ENCODE assay signal across 14 cellular contexts in genomic region chr10:101131962-101132635, GRCh38. TPM values are rescaled to one million over a fixed set of nuclear protein-coding genes. Genes with fewer than 3 reads are reported as not detected.
DNase-seq lines count a peak whose midpoint lies in the region; ATAC-seq, FAIRE-seq and TF ChIP-seq lines count a peak whose summit lies in the region.
"Had no signal": no experiment of that assay in that cellular context is flagged by ENCODE, and none has a peak within 500 bp of the region (broad histone marks: within the 10 kb centered on the region; RNA-seq: fewer than 3 reads in every experiment).

No MANE protein-coding gene starts in this region.

- POLR2A ChIA-PET in CD4-positive, alpha-beta T cell (lab: Charles Lee), result interaction anchor here (1.5 kb wide), 1 partner anchor 10 kb away, joined by 4 read pairs; no protein-coding TSS in a partner anchor
- POLR2A ChIA-PET in H1 (lab: Charles Lee; ENCODE audit: partially characterized antibody), result interaction anchor here (0.9 to 1.5 kb wide), 2 partner anchors 8 to 9 kb away, joined by 3 read pairs; no protein-coding TSS in a partner anchor

- intact Hi-C loops in CD4-positive, alpha-beta T cell (cut with DNase I, micrococcal nuclease), result no loop called here

- no peak for TF ChIP-seq RAD21 in H1 (IDR thresholded peaks at IDR 0.05 in 1 of 2, conservative IDR thresholded peaks at IDR 0.05 in 1 of 2; ENCODE audit: low read depth in 2 of 2, low read length in 2 of 2)

- peaks cover 93% of the 10 kb centered on the region for H3K27me3 Mint-ChIP-seq in CD4-positive, alpha-beta T cell
- H3K27me3 Mint-ChIP-seq in GM23338 (ENCODE audit: insufficient read depth, low read depth, poor library complexity), result peaks cover 97% of the 10 kb centered on the region
- peaks cover 90% of the 10 kb centered on the region for H3K27me3 Mint-ChIP-seq in neural progenitor cell (ENCODE audit: insufficient read depth, low read depth)

- no peak overlapping the region; the same call in 1 of the 2 replicates for H2BK12ac ChIP-seq in H1 (ENCODE audit: low read depth, low read length)

- H3F3A ChIP-seq in GM23338 (replicated peaks; ENCODE audit: low read depth) (peaks cover 21% of the 10 kb centered on the region), neural progenitor cell (ENCODE audit: low read depth) (peaks cover 17% of the 10 kb centered on the region)

- peak; percentile 16 for ATAC-seq in CD4-positive, alpha-beta T cell (ENCODE audit: poor library complexity)
- ATAC-seq in GM23338, result peak; percentile 3
- ATAC-seq in HG02973 (IDR thresholded peaks at IDR 0.05; ENCODE audit: unreplicated experiment), result no peak

- H4K20me1 ChIP-seq in GM23338 (replicated peaks; ENCODE audit: insufficient read depth) (peaks cover 22% of the 10 kb centered on the region), H1 (replicated peaks in 1 of 2; ENCODE audit: control insufficient read depth in 1 of 2, insufficient read depth in 2 of 2, low read length in 2 of 2) (peaks cover 34 to 39% of the 10 kb centered on the region in 2 experiments), neural progenitor cell (ENCODE audit: low read depth) (peaks cover 95% of the 10 kb centered on the region)

- H3K18ac ChIP-seq in H1 (ENCODE audit: extremely low read depth, low read length), result no peak overlapping the region

- TF ChIP-seq POLR2A in H1 (IDR thresholded peaks at IDR 0.05; ENCODE audit: control extremely low read depth in 1 of 2, low read depth in 2 of 2, low read length in 2 of 2), result no peak

- H2BK15ac ChIP-seq in H1 (ENCODE audit: low read length), result no peak overlapping the region

- 0 out of 2 replicates have a peak overlapping the region, but pooled peaks have one; percentile 21 for H2BK20ac ChIP-seq in H1 (ENCODE audit: low read length)

- H3K79me2 ChIP-seq in GM23338 (replicated peaks; ENCODE audit: insufficient read depth), result no peaks in the 10 kb centered on the region
- H3K79me2 ChIP-seq in H1 (ENCODE audit: control insufficient read depth in 1 of 2, insufficient read depth in 2 of 2, low read length in 2 of 2), result no peaks in the 10 kb centered on the region
- H3K79me2 ChIP-seq in neural progenitor cell (ENCODE audit: low read depth), result no peaks in the 10 kb centered on the region

- H3K9ac ChIP-seq in H1 (replicated peaks in 1 of 4; ENCODE audit: extremely low read depth in 1 of 4, low read depth in 3 of 4, low read length in 3 of 4), result no peak overlapping the region
- no peak overlapping the region for H3K9ac ChIP-seq in neural progenitor cell

- no peaks in the 10 kb centered on the region for H3K36me3 ChIP-seq in GM23338 (ENCODE audit: insufficient read depth)
- H3K36me3 ChIP-seq in H1 (ENCODE audit: control insufficient read depth in 2 of 4, insufficient read depth in 4 of 4, low read length in 3 of 4), result peaks cover 0 to 14% (median 0%) of the 10 kb centered on the region in 4 experiments; a peak in 1 of 8 replicates
- H3K36me3 ChIP-seq in neural progenitor cell, result no peaks in the 10 kb centered on the region
- H3K36me3 ChIP-seq in brain microvascular endothelial cell (replicated peaks), result no peaks in the 10 kb centered on the region

- peaks cover 37% of the 10 kb centered on the region for H3K4me1 Mint-ChIP-seq in CD4-positive, alpha-beta T cell (ENCODE audit: low read depth)
- H3K4me1 Mint-ChIP-seq in GM23338 (peaks cover 26% of the 10 kb centered on the region), neural progenitor cell (peaks cover 20% of the 10 kb centered on the region)

- H3K9me3 ChIP-seq in CD4-positive, alpha-beta T cell (ENCODE audit: control insufficient read depth, low read length), result no peaks in the 10 kb centered on the region
- H3K9me3 ChIP-seq in H1 (ENCODE audit: insufficient read depth in 2 of 2, low read depth in 1 of 2, low read length in 1 of 2) (no peaks in the 10 kb centered on the region), neural progenitor cell (ENCODE audit: low read depth) (no peaks in the 10 kb centered on the region)

- no peak overlapping the region for H3K56ac ChIP-seq in H1 (replicated peaks; ENCODE audit: insufficient read length, low read depth, low read length)

- no peaks in the 10 kb centered on the region for H3K9me3 Mint-ChIP-seq in CD4-positive, alpha-beta T cell
- H3K9me3 Mint-ChIP-seq in GM23338, result peaks cover 11% of the 10 kb centered on the region; the same call in 2 of the 3 replicates
- peaks cover 8% of the 10 kb centered on the region for H3K9me3 Mint-ChIP-seq in neural progenitor cell
- H3K9me3 Mint-ChIP-seq: natural killer cell had no signal

- H2BK5ac ChIP-seq in H1 (ENCODE audit: low read depth, low read length), result no peak overlapping the region

- H3K23me2 ChIP-seq in H1 (ENCODE audit: low read depth, low read length), result no peaks in the 10 kb centered on the region; the same call in 1 of the 2 replicates

- no peak for TF ChIP-seq EP300 in H1 (IDR thresholded peaks at IDR 0.05; ENCODE audit: borderline replicate concordance in 1 of 2, low read depth in 2 of 2, low read length in 2 of 2)

- no peak overlapping the region for H2AK5ac ChIP-seq in H1 (ENCODE audit: low read depth, low read length)

- H3K27ac Mint-ChIP-seq in CD4-positive, alpha-beta T cell, result no peak overlapping the region
- H3K27ac Mint-ChIP-seq in GM23338 (no peak overlapping the region), neural progenitor cell (no peak overlapping the region)
- H3K27ac Mint-ChIP-seq: natural killer cell had no signal

- H3K14ac ChIP-seq in H1 (ENCODE audit: insufficient read length), result no peak overlapping the region

- no peaks in the 10 kb centered on the region for H3K9me2 ChIP-seq in GM23338 (ENCODE audit: insufficient read depth)

- H2BK120ac ChIP-seq in H1 (replicated peaks; ENCODE audit: low read depth, low read length), result no peak overlapping the region

- CTCF ChIA-PET in CD4-positive, alpha-beta T cell (lab: Charles Lee), result interaction anchor here (0.6 to 3.3 kb wide), 2 partner anchors 10 to 688 kb away, joined by 3 to 13 read pairs; no protein-coding TSS in a partner anchor
- CTCF ChIA-PET in H1 (lab: Charles Lee; ENCODE audit: partially characterized antibody), result interaction anchor here (0.8 to 5.9 kb wide), 15 partner anchors 9 to 394 kb away, joined by 3 to 50 read pairs (median 3); partner anchors contain the start of genes KAZALD1, LBX1, PDZD7 and SFXN3

- no peaks in the 10 kb centered on the region for H3K36me3 Mint-ChIP-seq in CD4-positive, alpha-beta T cell (ENCODE audit: low read depth)
- H3K36me3 Mint-ChIP-seq in GM23338 (ENCODE audit: low read depth) (peaks cover 3% of the 10 kb centered on the region; the same call in 1 of the 3 replicates), neural progenitor cell (no peaks in the 10 kb centered on the region)
- H3K36me3 Mint-ChIP-seq: natural killer cell had no signal

- no peak overlapping the region for H4K91ac ChIP-seq in H1 (replicated peaks; ENCODE audit: insufficient read length, low read length)

- no peak for TF ChIP-seq CTCF in CD4-positive, alpha-beta T cell (IDR thresholded peaks at IDR 0.05)
- TF ChIP-seq CTCF in GM23338 (conservative IDR thresholded peaks at IDR 0.05; ENCODE audit: low read depth in 2 of 2) (no peak), H1 (IDR thresholded peaks at IDR 0.05; ENCODE audit: control extremely low read depth in 1 of 3, insufficient read depth in 1 of 3, low read depth in 1 of 3, low read length in 3 of 3) (no peak), neural progenitor cell (IDR thresholded peaks at IDR 0.05) (no peak), brain microvascular endothelial cell (IDR thresholded peaks at IDR 0.05; ENCODE audit: low read depth, low read length, missing control alignments) (no peak)

- H3K79me1 ChIP-seq in H1 (ENCODE audit: low read depth, low read length), result no peaks in the 10 kb centered on the region; the same call in 1 of the 2 replicates

- no peak overlapping the region for H3K23ac ChIP-seq in H1 (ENCODE audit: insufficient read length)

- H3K4me3 ChIP-seq in GM23338, result peak overlapping the region; percentile 55; the same call in 1 of the 2 replicates
- H3K4me3 ChIP-seq in H1 (ENCODE audit: extremely low read depth in 1 of 4, insufficient read depth in 2 of 4, low read depth in 3 of 4, low read length in 4 of 4), result peak overlapping the region in 1 of 4 experiments; percentile 51; a peak in 1 of 8 replicates
- H3K4me3 ChIP-seq in neural progenitor cell, result no peak overlapping the region
- no peak overlapping the region for H3K4me3 ChIP-seq in brain microvascular endothelial cell (ENCODE audit: low read depth, low read length)

- H4K8ac ChIP-seq in H1 (ENCODE audit: extremely low read depth, insufficient read depth, low read length), result 0 out of 2 replicates have a peak overlapping the region, but pooled peaks have one; percentile 11

- H3K4me2 ChIP-seq in GM23338 (peak overlapping the region; percentile 79; the same call in 1 of the 2 replicates), H1 (ENCODE audit: insufficient read depth in 1 of 2, low read depth in 2 of 2, low read length in 2 of 2) (peak overlapping the region; percentile 56 to 65; a peak in 2 of 4 replicates), neural progenitor cell (no peak overlapping the region)

- FAIRE-seq in H1 (lab: Jason Lieb, UNC), result no peak

- H3K27me3 ChIP-seq in CD4-positive, alpha-beta T cell (ENCODE audit: control insufficient read depth, insufficient read depth, low read length), result peaks cover 90% of the 10 kb centered on the region
- H3K27me3 ChIP-seq in GM23338 (ENCODE audit: insufficient read depth) (peaks cover 100% of the 10 kb centered on the region), H1 (replicated peaks in 1 of 4; ENCODE audit: control insufficient read depth in 3 of 4, extremely low read depth in 1 of 4, insufficient read depth in 3 of 4, low read length in 3 of 4) (peaks cover 95 to 100% (median 100%) of the 10 kb centered on the region in 4 experiments), neural progenitor cell (peaks cover 100% of the 10 kb centered on the region), brain microvascular endothelial cell (replicated peaks) (peaks cover 97% of the 10 kb centered on the region)

- no peak overlapping the region for H4K5ac ChIP-seq in H1 (ENCODE audit: insufficient read length, low read depth, low read length)

- WGBS in H1 (ENCODE audit: extremely low coverage in 1 of 2, insufficient coverage in 1 of 2, insufficient read length in 1 of 2, insufficient replicate concordance in 2 of 2, low coverage in 1 of 2, low lambda C conversion rate in 2 of 2, missing lambda C conversion rate in 1 of 2), 2 experiments, result 5% methylated on average over 31 of the region's 39 CpGs; no CpG with 5 or more reads in 1 of the 2 experiments

- peak overlapping the region; percentile 5 for H3K4me3 Mint-ChIP-seq in CD4-positive, alpha-beta T cell
- H3K4me3 Mint-ChIP-seq in GM23338 (peak overlapping the region; percentile 45; the same call in 2 of the 3 replicates), neural progenitor cell (peak overlapping the region; percentile 65)
- H3K4me3 Mint-ChIP-seq: natural killer cell had no signal

- no peak overlapping the region for H3K4ac ChIP-seq in H1 (replicated peaks; ENCODE audit: insufficient read length, low read depth, low read length)

- H3K4me1 ChIP-seq in GM23338 (ENCODE audit: insufficient read depth) (peaks cover 21% of the 10 kb centered on the region), H1 (replicated peaks in 1 of 4; ENCODE audit: control insufficient read depth in 3 of 4, insufficient read depth in 4 of 4, low read length in 3 of 4) (peaks cover 0 to 20% (median 4%) of the 10 kb centered on the region in 4 experiments; a peak in 5 of 7 replicates), neural progenitor cell (peaks cover 14% of the 10 kb centered on the region)

- in situ Hi-C loops in brain microvascular endothelial cell (cut with HindIII; ENCODE audit: low pct_ligation_motif_present, low sequenced_read_pairs), result no loop called here

- H2AFZ ChIP-seq in GM23338 (peak overlapping the region; percentile 56; the same call in 1 of the 2 replicates), H1 (ENCODE audit: low read length) (no peak overlapping the region), neural progenitor cell (replicated peaks) (no peak overlapping the region)

- no peak overlapping the region for H3K27ac ChIP-seq in CD4-positive, alpha-beta T cell (ENCODE audit: low read depth, low read length)
- H3K27ac ChIP-seq in GM23338 (ENCODE audit: low read depth) (no peak overlapping the region), H1 (ENCODE audit: low read depth, low read length) (no peak overlapping the region), neural progenitor cell (no peak overlapping the region), brain microvascular endothelial cell (no peak overlapping the region)
- H3K27ac ChIP-seq: epithelial cell of prostate had no signal

- no peak for DNase-seq in CD4-positive, alpha-beta T cell
- DNase-seq in GM23338 (ENCODE audit: low spot score) (peak; percentile 54), H1 (ENCODE audit: low read depth in 1 of 2, low spot score in 2 of 2) (no peak), neural progenitor cell (ENCODE audit: low spot score) (no peak), iPS-NIHi11 (ENCODE audit: low spot score) (no peak), brain microvascular endothelial cell (no peak), cerebellar nuclear complex (lab: John Stamatoyannopoulos, UW) (no peak)
- DNase-seq: Kasumi-1; natural killer cell; SHP77 treated with DMSO at 0.1 percent for 48 hours; stimulated activated naive CD4-positive, alpha-beta T cell treated with Interleukin-2 at 50 U/mL for 16 hours had no signal

RNA-seq across cellular contexts. Expression of gene TLX1, which starts 1.0 kb away (rescaled TPM):
- not detected for total RNA-seq in CD4-positive, alpha-beta T cell
- total RNA-seq in GM23338 (2014; rRNA removed; shearing (Covaris generic)), result not detected in 2 replicates
- polyA plus RNA-seq in GM23338 (2016; fragmentation: Nextera tagmentation; extraction: Ambion mirVana), result not detected in 2 replicates
- total RNA-seq in H1 (2021; fragmentation: NEBNext Ultra II Directional; extraction: Animal tissue kit (Norgen Biotek cat#: 25700)), result not detected in 2 replicates
- not detected in 2 replicates for polyA plus RNA-seq in H1 (2011; rRNA removed)
- not detected for polyA plus RNA-seq in H1 (2011; cell fraction: cytosol; rRNA removed)
- polyA plus RNA-seq in H1 (2011; cell fraction: nucleus; rRNA removed), result not detected
- polyA plus RNA-seq in H1 (2012, experiment 1 of 2), result not detected in 4 replicates
- polyA plus RNA-seq in H1 (2012, experiment 2 of 2), result not detected
- not detected for polyA plus RNA-seq in H1 (2013, experiment 1 of 2)
- not detected for polyA plus RNA-seq in H1 (2013, experiment 2 of 2)
- polyA minus RNA-seq in H1 (2011; rRNA and poly(A)+ RNA removed), result not detected in 2 replicates
- not detected for polyA minus RNA-seq in H1 (2011; cell fraction: cytosol; rRNA and poly(A)+ RNA removed)
- polyA minus RNA-seq in H1 (2011; cell fraction: nucleus; rRNA and poly(A)+ RNA removed), result not detected
- total RNA-seq in neural progenitor cell (ENCODE audit: low replicate concordance), result not detected in 2 replicates
- total RNA-seq: aorta, natural killer cell had no signal

Comparison
In these comparisons a context has a peak if more than half of its experiments do, and no peak if none do; other contexts are left out.
1. H3K4me3 Mint-ChIP-seq: peak in every context shown above with its lines; median percentile 65 in neural progenitor cell; 45 in GM23338; 5 in CD4-positive, alpha-beta T cell.